ENCODE assay signal across 4 cellular contexts in the genomic region with DNA sequence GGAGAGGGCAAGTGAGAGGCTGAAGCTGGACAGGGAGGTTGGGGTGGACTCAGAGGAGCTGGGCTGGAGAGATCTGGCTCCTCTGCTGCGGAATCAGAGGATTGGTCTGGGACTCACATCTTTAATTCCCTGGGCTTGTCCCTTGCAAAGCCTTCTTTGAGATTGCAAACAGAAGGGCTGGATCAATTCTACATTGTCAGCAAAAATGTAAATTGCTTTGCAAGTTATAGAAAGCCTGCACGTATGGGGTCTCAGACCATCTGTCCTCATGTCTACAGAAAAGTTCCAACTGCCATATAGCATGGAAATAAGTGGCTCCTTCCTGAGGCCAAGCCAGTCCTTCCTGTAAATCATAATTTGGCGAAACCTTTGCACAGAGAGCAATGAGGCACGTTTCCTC.
TF ChIP-seq lines count a peak whose summit lies in the region.

No MANE protein-coding gene starts in this region.

TF ChIP-seq in HepG2, 621 proteins besides CTCF, POLR2A, EP300 and RAD21 (continues in another document):
- no peak for TF ChIP-seq RXRB (CRISPR knock-in tag; IDR thresholded peaks at IDR 0.05; ENCODE audit: borderline replicate concordance)
- TF ChIP-seq, protein P1, sequence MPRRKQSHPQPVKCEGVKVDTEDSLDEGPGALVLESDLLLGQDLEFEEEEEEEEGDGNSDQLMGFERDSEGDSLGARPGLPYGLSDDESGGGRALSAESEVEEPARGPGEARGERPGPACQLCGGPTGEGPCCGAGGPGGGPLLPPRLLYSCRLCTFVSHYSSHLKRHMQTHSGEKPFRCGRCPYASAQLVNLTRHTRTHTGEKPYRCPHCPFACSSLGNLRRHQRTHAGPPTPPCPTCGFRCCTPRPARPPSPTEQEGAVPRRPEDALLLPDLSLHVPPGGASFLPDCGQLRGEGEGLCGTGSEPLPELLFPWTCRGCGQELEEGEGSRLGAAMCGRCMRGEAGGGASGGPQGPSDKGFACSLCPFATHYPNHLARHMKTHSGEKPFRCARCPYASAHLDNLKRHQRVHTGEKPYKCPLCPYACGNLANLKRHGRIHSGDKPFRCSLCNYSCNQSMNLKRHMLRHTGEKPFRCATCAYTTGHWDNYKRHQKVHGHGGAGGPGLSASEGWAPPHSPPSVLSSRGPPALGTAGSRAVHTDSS (CRISPR knock-in tag; conservative IDR thresholded peaks at IDR 0.05) = no peak
- TF ChIP-seq, protein P2, sequence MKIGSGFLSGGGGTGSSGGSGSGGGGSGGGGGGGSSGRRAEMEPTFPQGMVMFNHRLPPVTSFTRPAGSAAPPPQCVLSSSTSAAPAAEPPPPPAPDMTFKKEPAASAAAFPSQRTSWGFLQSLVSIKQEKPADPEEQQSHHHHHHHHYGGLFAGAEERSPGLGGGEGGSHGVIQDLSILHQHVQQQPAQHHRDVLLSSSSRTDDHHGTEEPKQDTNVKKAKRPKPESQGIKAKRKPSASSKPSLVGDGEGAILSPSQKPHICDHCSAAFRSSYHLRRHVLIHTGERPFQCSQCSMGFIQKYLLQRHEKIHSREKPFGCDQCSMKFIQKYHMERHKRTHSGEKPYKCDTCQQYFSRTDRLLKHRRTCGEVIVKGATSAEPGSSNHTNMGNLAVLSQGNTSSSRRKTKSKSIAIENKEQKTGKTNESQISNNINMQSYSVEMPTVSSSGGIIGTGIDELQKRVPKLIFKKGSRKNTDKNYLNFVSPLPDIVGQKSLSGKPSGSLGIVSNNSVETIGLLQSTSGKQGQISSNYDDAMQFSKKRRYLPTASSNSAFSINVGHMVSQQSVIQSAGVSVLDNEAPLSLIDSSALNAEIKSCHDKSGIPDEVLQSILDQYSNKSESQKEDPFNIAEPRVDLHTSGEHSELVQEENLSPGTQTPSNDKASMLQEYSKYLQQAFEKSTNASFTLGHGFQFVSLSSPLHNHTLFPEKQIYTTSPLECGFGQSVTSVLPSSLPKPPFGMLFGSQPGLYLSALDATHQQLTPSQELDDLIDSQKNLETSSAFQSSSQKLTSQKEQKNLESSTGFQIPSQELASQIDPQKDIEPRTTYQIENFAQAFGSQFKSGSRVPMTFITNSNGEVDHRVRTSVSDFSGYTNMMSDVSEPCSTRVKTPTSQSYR (CRISPR knock-in tag; IDR thresholded peaks at IDR 0.05; ENCODE audit: borderline replicate concordance) = no peak
- no peak for TF ChIP-seq PCBP2 (optimal IDR thresholded peaks at IDR 0.05; ENCODE audit: low read depth, low read length, poor library complexity, severe bottlenecking)
- no peak for TF ChIP-seq ZNF816 (CRISPR knock-in tag; IDR thresholded peaks at IDR 0.05; ENCODE audit: borderline replicate concordance)
- peak; percentile 73 for TF ChIP-seq MAFF (IDR thresholded peaks at IDR 0.05; ENCODE audit: low read depth, low read length)

TF ChIP-seq in A549, 52 proteins besides CTCF, POLR2A, EP300 and RAD21:
- TF ChIP-seq, protein P3, sequence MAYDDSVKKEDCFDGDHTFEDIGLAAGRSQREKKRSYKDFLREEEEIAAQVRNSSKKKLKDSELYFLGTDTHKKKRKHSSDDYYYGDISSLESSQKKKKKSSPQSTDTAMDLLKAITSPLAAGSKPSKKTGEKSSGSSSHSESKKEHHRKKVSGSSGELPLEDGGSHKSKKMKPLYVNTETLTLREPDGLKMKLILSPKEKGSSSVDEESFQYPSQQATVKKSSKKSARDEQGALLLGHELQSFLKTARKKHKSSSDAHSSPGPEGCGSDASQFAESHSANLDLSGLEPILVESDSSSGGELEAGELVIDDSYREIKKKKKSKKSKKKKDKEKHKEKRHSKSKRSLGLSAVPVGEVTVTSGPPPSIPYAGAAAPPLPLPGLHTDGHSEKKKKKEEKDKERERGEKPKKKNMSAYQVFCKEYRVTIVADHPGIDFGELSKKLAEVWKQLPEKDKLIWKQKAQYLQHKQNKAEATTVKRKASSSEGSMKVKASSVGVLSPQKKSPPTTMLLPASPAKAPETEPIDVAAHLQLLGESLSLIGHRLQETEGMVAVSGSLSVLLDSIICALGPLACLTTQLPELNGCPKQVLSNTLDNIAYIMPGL (CRISPR knock-in tag; IDR thresholded peaks at IDR 0.05; ENCODE audit: borderline replicate concordance) = no peak
- TF ChIP-seq MAFK (IDR thresholded peaks at IDR 0.05; ENCODE audit: partially characterized antibody) (peak; percentile 61), RARB (CRISPR knock-in tag; IDR thresholded peaks at IDR 0.05) (no peak), NPAS2 (CRISPR knock-in tag; IDR thresholded peaks at IDR 0.05; ENCODE audit: borderline replicate concordance) (no peak)
- TF ChIP-seq, protein P4, sequence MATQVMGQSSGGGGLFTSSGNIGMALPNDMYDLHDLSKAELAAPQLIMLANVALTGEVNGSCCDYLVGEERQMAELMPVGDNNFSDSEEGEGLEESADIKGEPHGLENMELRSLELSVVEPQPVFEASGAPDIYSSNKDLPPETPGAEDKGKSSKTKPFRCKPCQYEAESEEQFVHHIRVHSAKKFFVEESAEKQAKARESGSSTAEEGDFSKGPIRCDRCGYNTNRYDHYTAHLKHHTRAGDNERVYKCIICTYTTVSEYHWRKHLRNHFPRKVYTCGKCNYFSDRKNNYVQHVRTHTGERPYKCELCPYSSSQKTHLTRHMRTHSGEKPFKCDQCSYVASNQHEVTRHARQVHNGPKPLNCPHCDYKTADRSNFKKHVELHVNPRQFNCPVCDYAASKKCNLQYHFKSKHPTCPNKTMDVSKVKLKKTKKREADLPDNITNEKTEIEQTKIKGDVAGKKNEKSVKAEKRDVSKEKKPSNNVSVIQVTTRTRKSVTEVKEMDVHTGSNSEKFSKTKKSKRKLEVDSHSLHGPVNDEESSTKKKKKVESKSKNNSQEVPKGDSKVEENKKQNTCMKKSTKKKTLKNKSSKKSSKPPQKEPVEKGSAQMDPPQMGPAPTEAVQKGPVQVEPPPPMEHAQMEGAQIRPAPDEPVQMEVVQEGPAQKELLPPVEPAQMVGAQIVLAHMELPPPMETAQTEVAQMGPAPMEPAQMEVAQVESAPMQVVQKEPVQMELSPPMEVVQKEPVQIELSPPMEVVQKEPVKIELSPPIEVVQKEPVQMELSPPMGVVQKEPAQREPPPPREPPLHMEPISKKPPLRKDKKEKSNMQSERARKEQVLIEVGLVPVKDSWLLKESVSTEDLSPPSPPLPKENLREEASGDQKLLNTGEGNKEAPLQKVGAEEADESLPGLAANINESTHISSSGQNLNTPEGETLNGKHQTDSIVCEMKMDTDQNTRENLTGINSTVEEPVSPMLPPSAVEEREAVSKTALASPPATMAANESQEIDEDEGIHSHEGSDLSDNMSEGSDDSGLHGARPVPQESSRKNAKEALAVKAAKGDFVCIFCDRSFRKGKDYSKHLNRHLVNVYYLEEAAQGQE (IDR thresholded peaks at IDR 0.05) = no peak

TF ChIP-seq in IMR-90, 13 proteins besides CTCF, POLR2A, EP300 and RAD21:
- TF ChIP-seq RFX5 (IDR thresholded peaks at IDR 0.05; ENCODE audit: low read depth, low read length) (no peak), MAFK (IDR thresholded peaks at IDR 0.05; ENCODE audit: low read depth, low read length) (peak; percentile 83)

TF ChIP-seq in K562, 482 proteins besides CTCF, POLR2A, EP300 and RAD21:
- TF ChIP-seq RBM15 (IDR thresholded peaks at IDR 0.05; ENCODE audit: insufficient read depth, low read length) = no peak
- no peak for TF ChIP-seq RBBP5 (IDR thresholded peaks at IDR 0.05; ENCODE audit: borderline replicate concordance, insufficient read depth, low read length, poor library complexity, severe bottlenecking)
- TF ChIP-seq HOXB6 (CRISPR knock-in tag; IDR thresholded peaks at IDR 0.05; ENCODE audit: borderline replicate concordance) = no peak
- TF ChIP-seq, protein P5, sequence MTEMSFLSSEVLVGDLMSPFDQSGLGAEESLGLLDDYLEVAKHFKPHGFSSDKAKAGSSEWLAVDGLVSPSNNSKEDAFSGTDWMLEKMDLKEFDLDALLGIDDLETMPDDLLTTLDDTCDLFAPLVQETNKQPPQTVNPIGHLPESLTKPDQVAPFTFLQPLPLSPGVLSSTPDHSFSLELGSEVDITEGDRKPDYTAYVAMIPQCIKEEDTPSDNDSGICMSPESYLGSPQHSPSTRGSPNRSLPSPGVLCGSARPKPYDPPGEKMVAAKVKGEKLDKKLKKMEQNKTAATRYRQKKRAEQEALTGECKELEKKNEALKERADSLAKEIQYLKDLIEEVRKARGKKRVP (CRISPR knock-in tag; IDR thresholded peaks at IDR 0.05) = no peak
- peak; percentile 8; the same call in 1 of the 2 replicates for TF ChIP-seq MAFF (IDR thresholded peaks at IDR 0.05; ENCODE audit: low read length)
- TF ChIP-seq ETV1 (tag; conservative IDR thresholded peaks at IDR 0.05; ENCODE audit: low read depth) = no peak
